ENCODE assay signal across 16 cellular contexts in the genomic region with DNA sequence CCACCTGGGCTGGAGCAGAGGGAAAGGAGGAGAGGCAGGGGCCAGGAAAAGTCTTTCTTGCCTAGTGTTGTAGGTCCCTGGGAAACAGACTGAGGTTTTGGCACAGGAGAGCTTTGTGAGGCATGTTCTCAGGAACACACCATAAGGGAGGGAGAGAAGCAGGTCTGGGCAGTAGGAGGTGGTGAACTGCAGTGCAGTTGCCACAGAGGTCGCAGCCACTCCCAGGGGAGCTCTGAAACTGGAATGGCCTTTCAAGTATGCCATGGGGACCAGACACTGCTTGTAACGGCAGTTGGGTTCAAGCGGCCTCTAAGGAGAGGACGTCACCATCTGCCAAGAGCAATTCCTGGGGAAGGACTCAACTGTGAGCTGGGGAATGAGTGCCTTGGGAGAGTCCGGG. TPM values are rescaled to one million over a fixed set of nuclear protein-coding genes. Genes with fewer than 3 reads are reported as not detected.
DNase-seq lines count a peak whose midpoint lies in the region; ATAC-seq, FAIRE-seq and TF ChIP-seq lines count a peak whose summit lies in the region.
"Had no signal": no experiment of that assay in that cellular context is flagged by ENCODE, and none has a peak within 500 bp of the region (broad histone marks: within the 10 kb centered on the region; RNA-seq: fewer than 3 reads in every experiment).

No MANE protein-coding gene starts in this region.

- no peaks in the 10 kb centered on the region; the same call in 1 of the 2 replicates for H3K4me1 ChIP-seq in HepG2 (ENCODE audit: insufficient read depth, low read length)
- no peaks in the 10 kb centered on the region for H3K4me1 ChIP-seq in right lobe of liver
- H3K4me1 ChIP-seq: SJCRH30 had no signal

- BruUV-seq in HepG2 (replicated peaks; lab: Mats Ljungman, UMichigan), result no TSS peak

- H4K20me1 ChIP-seq in HepG2 (ENCODE audit: insufficient read depth, low read length), result no peaks in the 10 kb centered on the region
- H4K20me1 ChIP-seq: BLaER1 had no signal

- H3K9ac ChIP-seq in HepG2 (ENCODE audit: insufficient read depth, low read depth, low read length), result no peak overlapping the region
- H3K9ac ChIP-seq: BLaER1 had no signal

- peaks cover 10% of the 10 kb centered on the region for H3K4me1 Mint-ChIP-seq in nephron progenitor cell
- H3K4me1 Mint-ChIP-seq: CD4-positive, alpha-beta memory T cell had no signal

- POLR2A ChIA-PET in HepG2 (lab: Yijun Ruan, JAX), result no interaction called here

- TF ChIP-seq POLR2A in HepG2 (IDR thresholded peaks at IDR 0.05; ENCODE audit: insufficient read depth in 1 of 2, low read depth in 2 of 2, low read length in 2 of 2), result no peak
- no peak for TF ChIP-seq POLR2A in right lobe of liver (IDR thresholded peaks at IDR 0.05)
- no peak for TF ChIP-seq POLR2A in NB4 (IDR thresholded peaks at IDR 0.05; ENCODE audit: extremely low read depth, insufficient read length)

- H3K9me3 ChIP-seq in HepG2 (ENCODE audit: low read length) (peaks cover 13% of the 10 kb centered on the region), right lobe of liver (no peaks in the 10 kb centered on the region)
- H3K9me3 ChIP-seq: BLaER1, SJCRH30 had no signal

- H3K4me3 ChIP-seq in HepG2 (replicated peaks in 1 of 3; ENCODE audit: insufficient read depth in 1 of 3, low read depth in 2 of 3, low read length in 3 of 3) (no peak overlapping the region), right lobe of liver (no peak overlapping the region), NB4 (ENCODE audit: low read depth, low read length) (no peak overlapping the region)
- H3K4me3 ChIP-seq: BLaER1, SJCRH30 had no signal

- DNase-seq in HepG2 (ENCODE audit: low spot score) (no peak), right lobe of liver (no peak), NB4 (ENCODE audit: low read depth) (peak; percentile 4), nephron progenitor cell (peak; percentile 6), NCI-H2081 (lab: John Stamatoyannopoulos, UW) (no peak)
- DNase-seq in stimulated activated CD4-positive, alpha-beta T cell treated with anti-CD3 and anti-CD28 coated beads, Interleukin-2, amount 100 ng/mL, for 48 hours, result no peak
- DNase-seq: CD4-positive, alpha-beta memory T cell; GDM1; MV-4-11; NCI-H187; NCI-H446 treated with DMSO at 0.1 percent for 48 hours; SJCRH30 had no signal

- FAIRE-seq in HepG2 (lab: Jason Lieb, UNC), result no peak

- intact Hi-C loops in HepG2 (cut with micrococcal nuclease; ENCODE audit: unreplicated experiment) (no loop called here), right lobe of liver (cut with DNase I) (no loop called here)

- TF ChIP-seq CTCF in HepG2 (CRISPR knock-in tag; IDR thresholded peaks at IDR 0.05), result no peak
- no peak for TF ChIP-seq CTCF in right lobe of liver (IDR thresholded peaks at IDR 0.05)
- no peak for TF ChIP-seq CTCF in NB4 (IDR thresholded peaks at IDR 0.05; ENCODE audit: low read depth, low read length)
- no peak for TF ChIP-seq CTCF in nephron progenitor cell (IDR thresholded peaks at IDR 0.05)

- TF ChIP-seq EP300 in HepG2 (IDR thresholded peaks at IDR 0.05; ENCODE audit: low read depth in 2 of 2, low read length in 2 of 2) (no peak), HepG2 (CRISPR knock-in tag; IDR thresholded peaks at IDR 0.05; ENCODE audit: borderline replicate concordance) (no peak)

- 18% methylated on average over 5 of the region's 5 CpGs for WGBS in HepG2 (ENCODE audit: low lambda C conversion rate)
- 29% methylated on average over 1 of the region's 5 CpGs for WGBS in right lobe of liver (ENCODE audit: insufficient coverage, low coverage, low lambda C conversion rate, missing lambda C conversion rate)

- H3K27ac Mint-ChIP-seq in nephron progenitor cell, result no peak overlapping the region
- H3K27ac Mint-ChIP-seq: CD4-positive, alpha-beta memory T cell had no signal

- H3K36me3 Mint-ChIP-seq in nephron progenitor cell (ENCODE audit: low read depth), result no peaks in the 10 kb centered on the region
- H3K36me3 Mint-ChIP-seq: CD4-positive, alpha-beta memory T cell had no signal

- no peak overlapping the region for H3K4me2 ChIP-seq in HepG2 (ENCODE audit: low read depth, low read length)
- H3K4me2 ChIP-seq: BLaER1 had no signal

- H3K9me3 Mint-ChIP-seq in nephron progenitor cell, result peaks cover 32% of the 10 kb centered on the region

- H3K27ac ChIP-seq in HepG2 (ENCODE audit: extremely low read length, insufficient read depth, low read length), result no peak overlapping the region
- no peak overlapping the region for H3K27ac ChIP-seq in right lobe of liver
- H3K27ac ChIP-seq: BLaER1, SJCRH30 had no signal

- CTCF ChIA-PET in HepG2 (lab: Yijun Ruan, JAX; ENCODE audit: low intra/inter-chr PET ratio, low total read pairs), result no interaction called here

- H3K79me2 ChIP-seq in HepG2 (ENCODE audit: insufficient read depth, low read length), result no peaks in the 10 kb centered on the region

- no peak overlapping the region for H3K4me3 Mint-ChIP-seq in nephron progenitor cell
- H3K4me3 Mint-ChIP-seq: CD4-positive, alpha-beta memory T cell had no signal

- in situ Hi-C loops in HepG2 (cut with HindIII; ENCODE audit: extremely low pct_ligation_motif_present, low pct_unique_long_range_greater_than_20kb), result no loop called here

- TF ChIP-seq RAD21 in HepG2 (CRISPR knock-in tag; IDR thresholded peaks at IDR 0.05), result no peak

- H3K36me3 ChIP-seq in HepG2 (replicated peaks in 1 of 2; ENCODE audit: control insufficient read depth in 1 of 2, insufficient read depth in 2 of 2, low read length in 2 of 2) (no peaks in the 10 kb centered on the region), right lobe of liver (peaks cover 0 to 2% (median 0%) of the 10 kb centered on the region in 4 donors)
- H3K36me3 ChIP-seq: BLaER1, SJCRH30 had no signal

- H2AFZ ChIP-seq in HepG2 (ENCODE audit: low read length), result no peak overlapping the region

- H3K27me3 Mint-ChIP-seq in nephron progenitor cell (ENCODE audit: low read depth, poor library complexity), result peaks cover 33% of the 10 kb centered on the region

- ATAC-seq in HepG2 (peak; percentile 79), right lobe of liver (no peak), HG02840 (IDR thresholded peaks at IDR 0.05; ENCODE audit: low FRiP score, unreplicated experiment) (no peak)
- ATAC-seq: Panc1 had no signal

- no peaks in the 10 kb centered on the region for H3K27me3 ChIP-seq in HepG2 (ENCODE audit: control insufficient read depth in 1 of 2, insufficient read depth in 2 of 2, low read length in 2 of 2)
- H3K27me3 ChIP-seq in right lobe of liver, result no peaks in the 10 kb centered on the region
- H3K27me3 ChIP-seq: BLaER1 had no signal

TF ChIP-seq in HepG2, 621 proteins besides CTCF, POLR2A, EP300 and RAD21 (continues in another document):
- TF ChIP-seq SYNCRIP (IDR thresholded peaks at IDR 0.05; ENCODE audit: insufficient read depth, low read depth, low read length) (no peak), ZNF274 (CRISPR knock-in tag; IDR thresholded peaks at IDR 0.05) (no peak), TOE1 (CRISPR knock-in tag; IDR thresholded peaks at IDR 0.05) (no peak)

RNA-seq across cellular contexts. Expression of gene NKX2-8, which starts 35.4 kb away (rescaled TPM):
- total RNA-seq in HepG2 (2016; rRNA removed; fragmentation: Illumina TruSeq; extraction: Trizol) (not detected in 2 replicates), right lobe of liver (not detected)
- not detected in 2 replicates for total RNA-seq in HepG2 (2016; cell fraction: cytosol; rRNA removed; fragmentation: Illumina TruSeq; extraction: Trizol; ENCODE audit: low read depth)
- not detected in 2 replicates for total RNA-seq in HepG2 (2016; cell fraction: insoluble cytoplasmic fraction; rRNA removed; fragmentation: Illumina TruSeq; extraction: Trizol)
- not detected in 2 replicates for total RNA-seq in HepG2 (2016; cell fraction: membrane; rRNA removed; fragmentation: Illumina TruSeq; extraction: Trizol)
- not detected in 2 replicates for total RNA-seq in HepG2 (2016; cell fraction: nucleus; rRNA removed; fragmentation: Illumina TruSeq; extraction: Trizol)
- polyA plus RNA-seq in HepG2 (2011; rRNA removed), result not detected in 2 replicates
- polyA plus RNA-seq in HepG2 (2011; cell fraction: cytosol; rRNA removed), result not detected in 2 replicates
- not detected in 2 replicates for polyA plus RNA-seq in HepG2 (2011; cell fraction: nucleus; rRNA removed)
- polyA plus RNA-seq in HepG2 (2012), result not detected in 2 replicates
- not detected in 2 replicates for polyA plus RNA-seq in HepG2 (2016; cell fraction: cytosol; fragmentation: Illumina TruSeq; extraction: Trizol; ENCODE audit: low read depth)
- not detected in 2 replicates for polyA plus RNA-seq in HepG2 (2016; cell fraction: insoluble cytoplasmic fraction; fragmentation: Illumina TruSeq; extraction: Trizol; ENCODE audit: low read depth)
- polyA plus RNA-seq in HepG2 (2016; cell fraction: membrane; fragmentation: Illumina TruSeq; extraction: Trizol; ENCODE audit: low read depth), result not detected in 2 replicates
- not detected in 2 replicates for polyA plus RNA-seq in HepG2 (2016; cell fraction: nucleus; fragmentation: Illumina TruSeq; extraction: Trizol; ENCODE audit: insufficient read depth, low read depth)
- not detected in 2 replicates for polyA minus RNA-seq in HepG2 (2011; rRNA and poly(A)+ RNA removed; ENCODE audit: low replicate concordance)
- polyA minus RNA-seq in HepG2 (2011; cell fraction: cytosol; rRNA and poly(A)+ RNA removed), result not detected in 2 replicates
- not detected in 2 replicates for polyA minus RNA-seq in HepG2 (2011; cell fraction: nucleus; rRNA and poly(A)+ RNA removed)
- total RNA-seq: A673; CD4-positive, alpha-beta memory T cell; SJCRH30 had no signal
- polyA plus RNA-seq: CD4-positive, alpha-beta memory T cell had no signal

RNA-seq across cellular contexts. Expression of gene PAX9, which starts 43.8 kb away (rescaled TPM):
- total RNA-seq in HepG2 (2016; rRNA removed; fragmentation: Illumina TruSeq; extraction: Trizol) (not detected in 2 replicates), right lobe of liver (not detected)
- total RNA-seq in HepG2 (2016; cell fraction: cytosol; rRNA removed; fragmentation: Illumina TruSeq; extraction: Trizol; ENCODE audit: low read depth), result not detected in 2 replicates
- not detected in 2 replicates for total RNA-seq in HepG2 (2016; cell fraction: insoluble cytoplasmic fraction; rRNA removed; fragmentation: Illumina TruSeq; extraction: Trizol)
- total RNA-seq in HepG2 (2016; cell fraction: membrane; rRNA removed; fragmentation: Illumina TruSeq; extraction: Trizol), result not detected in 2 replicates
- total RNA-seq in HepG2 (2016; cell fraction: nucleus; rRNA removed; fragmentation: Illumina TruSeq; extraction: Trizol), result not detected in 2 replicates
- polyA plus RNA-seq in HepG2 (2011; rRNA removed), result 0.03 TPM in 2 replicates
- not detected in 2 replicates for polyA plus RNA-seq in HepG2 (2011; cell fraction: cytosol; rRNA removed)
- 0.24 TPM in 1 of 2 replicates, not detected in the other for polyA plus RNA-seq in HepG2 (2011; cell fraction: nucleus; rRNA removed)
- polyA plus RNA-seq in HepG2 (2012), result 0.04 and 0.09 TPM in 2 replicates
- polyA plus RNA-seq in HepG2 (2016; cell fraction: cytosol; fragmentation: Illumina TruSeq; extraction: Trizol; ENCODE audit: low read depth), result not detected in 2 replicates
- not detected in 2 replicates for polyA plus RNA-seq in HepG2 (2016; cell fraction: insoluble cytoplasmic fraction; fragmentation: Illumina TruSeq; extraction: Trizol; ENCODE audit: low read depth)
- polyA plus RNA-seq in HepG2 (2016; cell fraction: membrane; fragmentation: Illumina TruSeq; extraction: Trizol; ENCODE audit: low read depth), result not detected in 2 replicates
- not detected in 2 replicates for polyA plus RNA-seq in HepG2 (2016; cell fraction: nucleus; fragmentation: Illumina TruSeq; extraction: Trizol; ENCODE audit: insufficient read depth, low read depth)
- 2.0 TPM in 1 of 2 replicates, not detected in the other for polyA minus RNA-seq in HepG2 (2011; rRNA and poly(A)+ RNA removed; ENCODE audit: low replicate concordance)
- not detected in 2 replicates for polyA minus RNA-seq in HepG2 (2011; cell fraction: cytosol; rRNA and poly(A)+ RNA removed)
- 0.13 TPM in 1 of 2 replicates, not detected in the other for polyA minus RNA-seq in HepG2 (2011; cell fraction: nucleus; rRNA and poly(A)+ RNA removed)
- total RNA-seq: CD4-positive, alpha-beta memory T cell; SJCRH30 had no signal

Comparison
In these comparisons a context has a peak if more than half of its experiments do, and no peak if none do; other contexts are left out.
1. DNase-seq: peak in NB4 (single experiment) and nephron progenitor cell (single experiment); none in HepG2 (single experiment), right lobe of liver (0 of 3), NCI-H2081 (0 of 2) and stimulated activated CD4-positive, alpha-beta T cell treated with anti-CD3 and anti-CD28 coated beads, Interleukin-2, amount 100 ng/mL, for 48 hours (0 of 2).